In the genomic region with DNA sequence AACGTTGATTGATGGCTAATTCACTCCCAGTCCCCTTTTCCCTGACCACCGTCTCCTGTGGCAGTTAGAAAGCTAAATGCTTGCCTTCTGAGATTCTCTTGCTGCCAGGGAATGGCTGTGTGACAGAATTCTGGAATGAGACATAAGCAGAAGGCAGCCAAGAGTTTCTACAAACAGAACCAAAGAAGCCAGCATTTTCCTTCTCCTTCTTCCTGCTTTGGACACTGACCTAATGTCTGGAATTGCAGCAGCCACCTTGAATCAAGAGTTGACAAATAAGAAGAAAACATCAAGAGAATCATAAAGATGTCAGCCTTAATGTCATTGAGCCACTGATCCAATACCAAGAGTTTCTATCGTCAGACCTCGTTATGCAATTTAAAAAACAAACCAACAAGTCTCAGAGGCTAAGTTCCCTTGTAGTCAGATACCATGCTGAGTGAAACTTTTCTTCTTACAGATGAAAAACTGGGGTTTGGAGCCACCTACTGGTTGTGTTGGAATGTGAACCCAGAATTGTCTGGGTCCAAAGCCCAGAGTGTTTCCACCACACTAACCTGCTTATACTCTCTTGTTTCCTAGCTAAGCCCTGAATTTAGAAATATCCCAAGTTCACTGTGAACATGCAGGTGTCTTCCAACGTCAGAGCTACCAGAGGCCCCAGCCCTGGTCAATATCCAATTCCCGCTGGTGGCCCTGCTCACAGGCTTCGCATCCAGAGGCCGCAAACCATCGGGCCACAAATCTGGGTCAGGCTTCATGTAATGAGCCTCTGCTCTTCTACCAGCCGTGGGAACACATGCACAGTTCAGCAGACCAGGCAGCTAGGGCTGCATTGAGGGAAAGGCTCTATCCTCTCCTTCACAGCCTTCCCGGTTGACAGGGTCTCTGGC, we compare ENCODE assay signal across 8 cellular contexts. TPM values are rescaled to one million over a fixed set of nuclear protein-coding genes. Genes with fewer than 3 reads are reported as not detected.
DNase-seq lines count a peak whose midpoint lies in the region; ATAC-seq and TF ChIP-seq lines count a peak whose summit lies in the region.

No MANE protein-coding gene starts in this region.

- peak overlapping the region; percentile 24 for H3K9ac ChIP-seq in mucosa of stomach (ENCODE audit: low read length)

- no peak overlapping the region for H3K27ac Mint-ChIP-seq in activated CD8-positive, alpha-beta memory T cell treated with anti-CD3 and anti-CD28 coated beads, Interleukin-2, amount 10 ng/mL, durations not matched to agents 7 days and 5 days

- H3K4me1 Mint-ChIP-seq in activated CD8-positive, alpha-beta memory T cell treated with anti-CD3 and anti-CD28 coated beads, Interleukin-2, amount 10 ng/mL, durations not matched to agents 7 days and 5 days: peaks cover 2% of the 10 kb centered on the region

- TF ChIP-seq CTCF in GM13977 (IDR thresholded peaks at IDR 0.05; ENCODE audit: extremely low read depth, insufficient read depth, missing control alignments): peak; percentile 68
- peak; percentile 85 for TF ChIP-seq CTCF in epithelial cell of proximal tubule (conservative IDR thresholded peaks at IDR 0.05; ENCODE audit: low read depth, low read length)

- H3K27me3 Mint-ChIP-seq in activated CD8-positive, alpha-beta memory T cell treated with anti-CD3 and anti-CD28 coated beads, Interleukin-2, amount 10 ng/mL, durations not matched to agents 7 days and 5 days: no peaks in the 10 kb centered on the region

- H3K4me3 ChIP-seq in epithelial cell of proximal tubule (ENCODE audit: low read depth, low read length): no peak overlapping the region
- no peak overlapping the region for H3K4me3 ChIP-seq in mucosa of stomach (ENCODE audit: low read length)

- no peaks in the 10 kb centered on the region for H3K9me3 ChIP-seq in mucosa of stomach (ENCODE audit: control insufficient read depth, low read length)

- peaks cover 11% of the 10 kb centered on the region for H3K4me1 ChIP-seq in mucosa of stomach (ENCODE audit: control insufficient read depth, insufficient read depth, low read length)

- in situ Hi-C loops in GM13977 (cut with MboI; ENCODE audit: low pct_unique_long_range_greater_than_20kb, low sequenced_read_pairs, unreplicated experiment): loop anchor here (10.0 to 25.0 kb wide), 3 partner anchors 261 to 674 kb away; no protein-coding TSS in a partner anchor

- DNase-seq in A172 (ENCODE audit: low spot score): peak; percentile 64
- DNase-seq in GM13977 (ENCODE audit: low spot score): peak; percentile 63
- DNase-seq in NOMO-1 treated with DMSO at 0.1 percent for 48 hours (lab: John Stamatoyannopoulos, UW; ENCODE audit: unreplicated experiment): peak; percentile 93
- DNase-seq in activated CD8-positive, alpha-beta memory T cell treated with anti-CD3 and anti-CD28 coated beads, Interleukin-2, amount 10 ng/mL, durations not matched to agents 7 days and 5 days: peak; percentile 66
- peak; percentile 30 for DNase-seq in epithelial cell of proximal tubule (ENCODE audit: low read depth)
- peak; percentile 61 for DNase-seq in stimulated activated naive CD8-positive, alpha-beta T cell treated with anti-CD3 and anti-CD28 coated beads, Interleukin-15, Interleukin-2, amounts not matched to agents 100 U/mL and 50 U/mL, for 24 hours

- no peaks in the 10 kb centered on the region for H3K27me3 ChIP-seq in mucosa of stomach (ENCODE audit: control insufficient read depth, insufficient read depth, low read length)

- CTCF ChIA-PET in activated CD8-positive, alpha-beta memory T cell treated with anti-CD3 and anti-CD28 coated beads, Interleukin-2, amount 10 ng/mL, durations not matched to agents 7 days and 5 days (lab: Charles Lee): interaction anchor here (0.7 to 8.5 kb wide), 13 partner anchors 10 to 467 kb away, joined by 3 to 102 read pairs (median 3); no protein-coding TSS in a partner anchor

- no peaks in the 10 kb centered on the region for H3K36me3 Mint-ChIP-seq in activated CD8-positive, alpha-beta memory T cell treated with anti-CD3 and anti-CD28 coated beads, Interleukin-2, amount 10 ng/mL, durations not matched to agents 7 days and 5 days

- peak; percentile 71 for ATAC-seq in HG03521 (IDR thresholded peaks at IDR 0.05; ENCODE audit: unreplicated experiment)
- peak; percentile 78 for ATAC-seq in activated CD8-positive, alpha-beta memory T cell treated with anti-CD3 and anti-CD28 coated beads, Interleukin-2, amount 10 ng/mL, durations not matched to agents 7 days and 5 days
- peak; percentile 34 for ATAC-seq in stimulated activated naive CD8-positive, alpha-beta T cell treated with anti-CD3 and anti-CD28 coated beads, Interleukin-15, Interleukin-2, amounts not matched to agents 100 U/mL and 50 U/mL, for 24 hours

- H3K36me3 ChIP-seq in mucosa of stomach (ENCODE audit: control insufficient read depth, insufficient read depth, low read length): no peaks in the 10 kb centered on the region

- no peaks in the 10 kb centered on the region for H3K9me3 Mint-ChIP-seq in activated CD8-positive, alpha-beta memory T cell treated with anti-CD3 and anti-CD28 coated beads, Interleukin-2, amount 10 ng/mL, durations not matched to agents 7 days and 5 days (ENCODE audit: low read depth)

- no peak overlapping the region for H3K4me3 Mint-ChIP-seq in activated CD8-positive, alpha-beta memory T cell treated with anti-CD3 and anti-CD28 coated beads, Interleukin-2, amount 10 ng/mL, durations not matched to agents 7 days and 5 days

RNA-seq across cellular contexts. Expression of gene MCF2L2, which starts 42.5 kb away (rescaled TPM):
- 0.22 and 0.41 TPM in 2 replicates for total RNA-seq in A172 (2014; rRNA removed; shearing (Covaris generic))
- 10 to 100 TPM in 1 of 2 experiments, 1 to 10 TPM in 1; 6.0 to 11.4 TPM for total RNA-seq in activated CD8-positive, alpha-beta memory T cell treated with anti-CD3 and anti-CD28 coated beads, Interleukin-2, amount 10 ng/mL, durations not matched to agents 7 days and 5 days
- total RNA-seq in epithelial cell of proximal tubule: 0.58 and 0.87 TPM in 2 replicates

Comparison
In these comparisons a context has a peak if more than half of its experiments do, and no peak if none do; other contexts are left out.
1. DNase-seq: peak in every context shown above with its lines; median percentile 93 in NOMO-1 treated with DMSO at 0.1 percent for 48 hours; 66 in activated CD8-positive, alpha-beta memory T cell treated with anti-CD3 and anti-CD28 coated beads, Interleukin-2, amount 10 ng/mL, durations not matched to agents 7 days and 5 days; 64 in A172; 63 in GM13977; 61 in stimulated activated naive CD8-positive, alpha-beta T cell treated with anti-CD3 and anti-CD28 coated beads, Interleukin-15, Interleukin-2, amounts not matched to agents 100 U/mL and 50 U/mL, for 24 hours; 30 in epithelial cell of proximal tubule.